Comparison of ENCODE assay signal across 8 cellular contexts in the genomic region with DNA sequence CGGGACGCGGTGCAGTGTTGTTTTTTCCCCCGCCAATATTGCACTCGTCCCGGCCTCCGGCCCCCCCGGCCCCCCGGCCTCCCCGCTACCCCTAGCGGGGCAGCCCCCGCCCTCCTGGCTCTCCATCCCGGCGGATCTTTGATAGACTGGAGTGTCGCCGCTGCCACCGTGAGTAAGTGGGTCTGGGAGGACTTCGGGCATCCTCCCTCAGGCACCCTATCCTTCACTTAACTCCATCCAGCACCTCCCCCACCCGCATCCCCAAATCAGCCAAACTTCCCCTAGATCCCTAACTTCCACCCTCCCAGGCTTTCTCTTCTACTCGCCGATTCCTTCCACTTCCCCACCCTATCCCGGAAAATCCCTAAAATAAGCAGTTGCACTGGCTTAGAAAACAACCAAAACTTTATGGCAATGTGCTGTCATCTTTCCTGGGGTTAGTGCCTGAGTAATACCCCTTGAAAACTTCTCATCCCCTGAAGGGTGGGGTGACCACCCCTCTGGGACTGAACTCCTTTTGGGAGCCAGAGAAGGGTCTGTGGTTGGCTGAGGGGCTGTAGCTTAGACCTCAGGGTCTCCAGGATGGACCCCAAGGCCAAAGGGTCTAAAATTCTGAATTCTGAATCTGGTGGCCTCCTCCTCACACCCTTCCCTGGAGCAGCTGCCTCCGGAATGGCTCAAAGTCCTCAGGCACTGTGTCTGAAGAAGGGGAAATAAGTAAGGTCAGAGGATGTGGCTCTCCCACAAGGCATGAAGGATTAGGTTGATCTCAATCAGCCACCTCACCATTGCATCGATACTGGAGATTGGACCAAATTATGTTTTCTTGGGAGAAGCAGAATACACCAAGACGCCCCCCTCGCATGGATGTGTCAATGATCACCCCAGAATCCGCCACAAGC. TPM values are rescaled to one million over a fixed set of nuclear protein-coding genes. Genes with fewer than 3 reads are reported as not detected.
A peak's percentile ranks its signal among the peaks of the same experiment; 100 is the strongest.
DNase-seq lines count a peak whose midpoint lies in the region; ATAC-seq and TF ChIP-seq lines count a peak whose summit lies in the region.

No MANE protein-coding gene starts in this region.

- H3K9me3 Mint-ChIP-seq in activated CD8-positive, alpha-beta T cell treated with anti-CD3 and anti-CD28 coated beads for 36 hours = no peaks in the 10 kb centered on the region

- ATAC-seq in activated CD8-positive, alpha-beta T cell treated with anti-CD3 and anti-CD28 coated beads for 36 hours = no peak

- H3K36me3 Mint-ChIP-seq in activated CD8-positive, alpha-beta T cell treated with anti-CD3 and anti-CD28 coated beads for 36 hours (ENCODE audit: low read depth) = no peaks in the 10 kb centered on the region

- H3K27ac Mint-ChIP-seq in activated CD8-positive, alpha-beta T cell treated with anti-CD3 and anti-CD28 coated beads for 36 hours = peak overlapping the region; percentile 66

- in situ Hi-C loops in ACHN (cut with HindIII; ENCODE audit: low pct_ligation_motif_present, low pct_unique_long_range_greater_than_20kb, low sequenced_read_pairs) = no loop called here

- intact Hi-C loops in activated CD8-positive, alpha-beta T cell treated with anti-CD3 and anti-CD28 coated beads for 36 hours (cut with micrococcal nuclease) = no loop called here

- no peaks in the 10 kb centered on the region for H3K27me3 ChIP-seq in stomach smooth muscle (ENCODE audit: control insufficient read depth in 1 of 2, insufficient read depth in 2 of 2, low read length in 2 of 2)

- CTCF ChIA-PET in activated CD8-positive, alpha-beta T cell treated with anti-CD3 and anti-CD28 coated beads for 36 hours (lab: Charles Lee) = interaction anchor here (0.8 to 7.5 kb wide), 12 partner anchors 12 to 110 kb away, joined by 3 to 175 read pairs (median 12); a partner anchor contains a TSS

- no peaks in the 10 kb centered on the region for H3K27me3 Mint-ChIP-seq in activated CD8-positive, alpha-beta T cell treated with anti-CD3 and anti-CD28 coated beads for 36 hours

- H3K4me3 ChIP-seq in stomach smooth muscle (ENCODE audit: low read length in 2 of 2) = peak overlapping the region; percentile 51 to 68

- peak overlapping the region; percentile 75 for H3K4me3 Mint-ChIP-seq in activated CD8-positive, alpha-beta T cell treated with anti-CD3 and anti-CD28 coated beads for 36 hours

- DNase-seq in NCI-H748 (lab: John Stamatoyannopoulos, UW; ENCODE audit: unreplicated experiment) (peak; percentile 25), NCI-H748 treated with DMSO at 0.1 percent for 48 hours (lab: John Stamatoyannopoulos, UW) (no peak), hepatic stellate cell (ENCODE audit: low spot score) (peak; percentile 57), mucosa of gallbladder (ENCODE audit: low spot score) (no peak), ACHN (no peak)
- no peak for DNase-seq in activated CD8-positive, alpha-beta T cell treated with anti-CD3 and anti-CD28 coated beads for 36 hours
- DNase-seq in stimulated activated naive CD4-positive, alpha-beta T cell treated with Interleukin-2 at 50 U/mL for 16 hours (lab: John Stamatoyannopoulos, UW) = no peak

- peak overlapping the region; percentile 96 for H3K27ac ChIP-seq in stomach smooth muscle (ENCODE audit: low read length)

- POLR2A ChIA-PET in activated CD8-positive, alpha-beta T cell treated with anti-CD3 and anti-CD28 coated beads for 36 hours (lab: Charles Lee) = interaction anchor here (0.7 to 5.8 kb wide), 9 partner anchors 11 to 48 kb away, joined by 3 to 57 read pairs (median 6); a partner anchor contains a TSS

- H3K9me3 ChIP-seq in stomach smooth muscle (ENCODE audit: control insufficient read depth in 2 of 2, low read length in 2 of 2) = no peaks in the 10 kb centered on the region

- H3K4me1 Mint-ChIP-seq in activated CD8-positive, alpha-beta T cell treated with anti-CD3 and anti-CD28 coated beads for 36 hours (ENCODE audit: low read depth) = peaks cover 28% of the 10 kb centered on the region

- H3K36me3 ChIP-seq in stomach smooth muscle (ENCODE audit: control insufficient read depth in 2 of 2, insufficient read depth in 2 of 2, low read length in 2 of 2) = peaks cover 27 to 29% of the 10 kb centered on the region in 2 donors

- H3K4me1 ChIP-seq in stomach smooth muscle (ENCODE audit: control insufficient read depth, insufficient read depth, low read length) = peaks cover 39% of the 10 kb centered on the region

- peak overlapping the region; percentile 68 to 83 for H3K9ac ChIP-seq in stomach smooth muscle (ENCODE audit: low read length in 2 of 2)

- TF ChIP-seq CTCF in activated CD8-positive, alpha-beta T cell treated with anti-CD3 and anti-CD28 coated beads for 36 hours (IDR thresholded peaks at IDR 0.05) = no peak

RNA-seq across cellular contexts. Expression of a gene that starts 12.2 kb away (rescaled TPM):
- total RNA-seq in activated CD8-positive, alpha-beta T cell treated with anti-CD3 and anti-CD28 coated beads for 36 hours = 10 to 100 TPM; 11.1 to 12.0 TPM
- total RNA-seq in mucosa of gallbladder = 43.1 TPM

RNA-seq across cellular contexts. Expression of a gene that starts 13.0 kb away (rescaled TPM):
- total RNA-seq in activated CD8-positive, alpha-beta T cell treated with anti-CD3 and anti-CD28 coated beads for 36 hours = 10 to 100 TPM; 59.2 to 61.0 TPM
- total RNA-seq in mucosa of gallbladder = 31.3 TPM

RNA-seq across cellular contexts. Expression of a gene that starts 21.8 kb away (rescaled TPM):
- total RNA-seq in activated CD8-positive, alpha-beta T cell treated with anti-CD3 and anti-CD28 coated beads for 36 hours = 1 to 10 TPM; 5.8 to 6.1 TPM
- total RNA-seq in mucosa of gallbladder = 0.83 TPM

RNA-seq across cellular contexts. Expression of a gene that starts 22.3 kb away (rescaled TPM):
- total RNA-seq in activated CD8-positive, alpha-beta T cell treated with anti-CD3 and anti-CD28 coated beads for 36 hours = 100 to 1,000 TPM; 124 to 125 TPM
- total RNA-seq in mucosa of gallbladder = 158 TPM

RNA-seq across cellular contexts. Expression of a gene that starts 55.1 kb away (rescaled TPM):
- 10 to 100 TPM; 37.1 to 38.1 TPM for total RNA-seq in activated CD8-positive, alpha-beta T cell treated with anti-CD3 and anti-CD28 coated beads for 36 hours
- total RNA-seq in mucosa of gallbladder = 130 TPM

Comparison
In these comparisons a context has a peak if more than half of its experiments do, and no peak if none do; other contexts are left out.
1. DNase-seq: peak in NCI-H748 (single experiment) and hepatic stellate cell (single experiment); none in NCI-H748 treated with DMSO at 0.1 percent for 48 hours (single experiment), activated CD8-positive, alpha-beta T cell treated with anti-CD3 and anti-CD28 coated beads for 36 hours (single experiment), mucosa of gallbladder (single experiment), stimulated activated naive CD4-positive, alpha-beta T cell treated with Interleukin-2 at 50 U/mL for 16 hours (single experiment) and ACHN (single experiment).